10 cellular contexts compared by ENCODE assay signal in the genomic region with DNA sequence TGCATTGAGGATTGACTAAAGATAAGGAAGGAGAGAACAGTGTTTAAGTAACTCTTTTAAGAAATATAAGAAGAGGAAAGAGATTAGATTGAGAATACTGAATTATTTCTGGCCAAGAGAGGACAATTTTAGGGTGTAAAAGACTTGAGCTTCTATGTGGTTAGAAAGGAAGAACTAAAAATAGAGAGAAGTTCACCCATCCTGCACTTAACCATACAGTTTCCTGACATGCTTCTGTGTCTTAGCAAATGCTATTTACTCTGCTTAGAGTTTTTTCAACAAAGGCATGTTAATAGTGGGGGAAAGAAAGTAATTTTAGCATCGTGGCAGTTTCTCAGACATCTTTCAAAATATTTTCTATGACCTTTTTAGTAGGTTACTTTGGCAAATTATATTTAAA.
"Had no signal": no experiment of that assay in that cellular context is flagged by ENCODE, and none has a peak within 500 bp of the region (broad histone marks: within the 10 kb centered on the region; RNA-seq: fewer than 3 reads in every experiment).

No MANE protein-coding gene starts in this region.

- H3K4me3 Mint-ChIP-seq: activated CD4-positive, alpha-beta memory T cell treated with anti-CD3 and anti-CD28 coated beads for 36 hours; activated naive CD4-positive, alpha-beta T cell treated with anti-CD3 and anti-CD28 coated beads, Interleukin-2, amount 50 U/mL, for 24 hours had no signal

- DNase-seq: activated CD4-positive, alpha-beta memory T cell treated with anti-CD3 and anti-CD28 coated beads for 36 hours; aorta; esophagus squamous epithelium; foreskin fibroblast; left cardiac atrium; naive thymus-derived CD4-positive, alpha-beta T cell; stimulated activated CD4-positive, alpha-beta T cell treated with anti-CD3 and anti-CD28 coated beads, Interleukin-4, amount 100 ng/mL, for 4 hours; stomach; T-helper 9 cell had no signal

- H3K27me3 Mint-ChIP-seq: activated CD4-positive, alpha-beta memory T cell treated with anti-CD3 and anti-CD28 coated beads for 36 hours; activated naive CD4-positive, alpha-beta T cell treated with anti-CD3 and anti-CD28 coated beads, Interleukin-2, amount 50 U/mL, for 24 hours; naive thymus-derived CD4-positive, alpha-beta T cell had no signal

- H3K27ac Mint-ChIP-seq: activated CD4-positive, alpha-beta memory T cell treated with anti-CD3 and anti-CD28 coated beads for 36 hours; activated naive CD4-positive, alpha-beta T cell treated with anti-CD3 and anti-CD28 coated beads, Interleukin-2, amount 50 U/mL, for 24 hours; naive thymus-derived CD4-positive, alpha-beta T cell had no signal

- ATAC-seq: left cardiac atrium; naive thymus-derived CD4-positive, alpha-beta T cell had no signal
